Comparison of ENCODE assay signal across 8 cellular contexts in the genomic region with DNA sequence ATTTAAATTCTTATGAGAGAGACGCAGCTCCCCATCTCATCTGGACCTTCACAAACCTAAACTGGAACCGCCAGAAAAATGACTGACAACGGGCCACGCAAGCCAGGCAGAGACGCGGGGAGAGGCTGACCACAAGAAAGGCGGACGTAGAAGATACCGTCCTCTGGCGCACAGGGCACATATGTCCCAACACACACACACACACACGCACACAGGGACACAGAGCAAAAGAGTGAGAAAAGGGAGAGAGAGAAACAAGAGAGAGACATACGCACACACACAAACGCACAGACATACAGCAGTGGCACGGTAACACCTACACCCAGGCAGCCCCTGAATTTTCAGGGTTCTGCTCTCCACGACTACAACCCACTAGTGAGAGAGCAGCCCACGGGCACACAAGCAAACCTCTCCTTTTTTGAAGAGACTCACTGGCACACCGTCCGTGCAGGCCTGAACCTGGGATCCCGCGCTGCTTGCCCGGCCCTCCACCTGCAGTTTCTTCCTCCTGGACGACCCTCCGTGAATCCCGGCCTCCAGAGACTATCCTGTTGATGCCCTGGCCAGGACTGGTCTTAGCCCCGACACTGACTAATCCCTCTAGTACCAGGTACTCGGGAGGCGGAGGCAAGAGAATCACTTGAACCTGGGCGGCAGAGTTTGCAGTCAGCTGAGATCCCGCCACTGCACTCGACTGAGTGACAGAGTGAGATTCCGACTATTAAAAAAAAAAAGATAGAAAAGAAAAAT.
DNase-seq lines count a peak whose midpoint lies in the region; ATAC-seq, FAIRE-seq and TF ChIP-seq lines count a peak whose summit lies in the region.
"Not testable (repeated sequence)": the region's sequence is repeated elsewhere in the genome, so short reads cannot be mapped to it uniquely, and the experiment has no call there.

No MANE protein-coding gene starts in this region.

- not testable (repeated sequence) for H3K27ac ChIP-seq in CD8-positive, alpha-beta memory T cell (ENCODE audit: low read depth, low read length); keratinocyte (ENCODE audit: control insufficient read depth, insufficient read depth, low read length)
- H3K27ac ChIP-seq in pancreas (peak overlapping the region in 2 of 4 donors; percentile 55 to 57), tibial artery (peak overlapping the region; percentile 74 to 86)

- H3K9me3 Mint-ChIP-seq in CD8-positive, alpha-beta memory T cell; activated T-cell treated with anti-CD3 and anti-CD28 coated beads, Interleukin-2, amount 50 U/mL, for 4 hours; dendritic cell treated with granulocyte-macrophage colony-stimulating factor and Interleukin-4, amounts not matched to agents 40 ng/mL and 50 ng/mL, for 4 days: not testable (repeated sequence)

- H3K27me3 ChIP-seq in CD8-positive, alpha-beta memory T cell (ENCODE audit: insufficient read depth, low read length, poor library complexity, severe bottlenecking); keratinocyte (ENCODE audit: control insufficient read depth, extremely low read depth, insufficient read depth, low read length); pancreas; tibial artery: not testable (repeated sequence)

- dilution Hi-C loops in keratinocyte (cut with MboI; ENCODE audit: extremely low pct_ligation_motif_present, low sequenced_read_pairs): not testable (repeated sequence)

- not testable (repeated sequence) for H3K36me3 Mint-ChIP-seq in CD8-positive, alpha-beta memory T cell; activated T-cell treated with anti-CD3 and anti-CD28 coated beads, Interleukin-2, amount 50 U/mL, for 4 hours (ENCODE audit: insufficient read depth); dendritic cell treated with granulocyte-macrophage colony-stimulating factor and Interleukin-4, amounts not matched to agents 40 ng/mL and 50 ng/mL, for 4 days (ENCODE audit: low read depth)

- not testable (repeated sequence) for TF ChIP-seq CTCF in keratinocyte (optimal IDR thresholded peaks at IDR 0.05 in 1 of 3, IDR thresholded peaks at IDR 0.05 in 1 of 3, conservative IDR thresholded peaks at IDR 0.05 in 1 of 3; ENCODE audit: extremely low read depth in 1 of 3, insufficient read depth in 2 of 3, low read length in 3 of 3); pancreas (IDR thresholded peaks at IDR 0.05); tibial artery (IDR thresholded peaks at IDR 0.05)

- not testable (repeated sequence) for H3K9me1 ChIP-seq in keratinocyte (ENCODE audit: control insufficient read depth, extremely low read depth, insufficient read depth, low read length)

- POLR2A ChIA-PET in CD8-positive, alpha-beta memory T cell (lab: Charles Lee): not testable (repeated sequence)

- not testable (repeated sequence) for H3K79me2 ChIP-seq in keratinocyte (ENCODE audit: control insufficient read depth, insufficient read depth, low read length)

- H3K4me3 ChIP-seq in CD8-positive, alpha-beta memory T cell (ENCODE audit: low read length): peak overlapping the region; percentile 82
- H3K4me3 ChIP-seq in keratinocyte (ENCODE audit: control insufficient read depth in 2 of 3, extremely low read depth in 1 of 3, insufficient read depth in 2 of 3, low read depth in 1 of 3, low read length in 3 of 3) (peak overlapping the region; percentile 49 to 65 (median 51)), pancreas (peak overlapping the region; percentile 42 to 73 (median 56)), tibial artery (peak overlapping the region; percentile 75 to 80)

- ATAC-seq in HG02678 (IDR thresholded peaks at IDR 0.05; ENCODE audit: unreplicated experiment) (peak; percentile 8), pancreas (peak in 3 of 4 donors; percentile 52 to 65 (median 65))
- peak in 1 of 2 donors; percentile 24 for ATAC-seq in activated T-cell treated with anti-CD3 and anti-CD28 coated beads, Interleukin-2, amount 50 U/mL, for 4 hours

- intact Hi-C loops in dendritic cell treated with granulocyte-macrophage colony-stimulating factor and Interleukin-4, amounts not matched to agents 40 ng/mL and 50 ng/mL, for 4 days (cut with micrococcal nuclease); pancreas (cut with DNase I); tibial artery (cut with DNase I; ENCODE audit: low total_unique reads): not testable (repeated sequence)

- peak overlapping the region; percentile 73 for H3K4me2 ChIP-seq in keratinocyte (ENCODE audit: control insufficient read depth, extremely low read depth, insufficient read depth, low read depth, low read length)

- not testable (repeated sequence) for H3K9me3 ChIP-seq in CD8-positive, alpha-beta memory T cell (ENCODE audit: low read length); keratinocyte (ENCODE audit: control insufficient read depth, low read depth, low read length); pancreas; tibial artery

- 36 to 48% methylated on average over 31 of the region's 31 CpGs for WGBS in pancreas, 2 donors

- H3K4me1 ChIP-seq in CD8-positive, alpha-beta memory T cell (ENCODE audit: insufficient read depth, low read length); keratinocyte (ENCODE audit: control insufficient read depth, extremely low read depth, insufficient read depth, low read length); pancreas: not testable (repeated sequence)
- peaks cover 0 to 20% (median 9%) of the 10 kb centered on the region in 4 donors for H3K4me1 ChIP-seq in tibial artery

- FAIRE-seq in keratinocyte (lab: Jason Lieb, UNC); pancreas (lab: Jason Lieb, UNC): not testable (repeated sequence)

- not testable (repeated sequence) for H3K36me3 ChIP-seq in CD8-positive, alpha-beta memory T cell (ENCODE audit: insufficient read depth, low read length); keratinocyte (ENCODE audit: control insufficient read depth in 2 of 2, extremely low read depth in 1 of 2, insufficient read depth in 2 of 2, low read length in 2 of 2); pancreas; tibial artery

- not testable (repeated sequence) for H4K20me1 ChIP-seq in keratinocyte (ENCODE audit: control insufficient read depth, extremely low read depth, insufficient read depth, low read length)

- peak overlapping the region in 5 of 8 donors; percentile 31 to 91 (median 89) for H3K27ac Mint-ChIP-seq in CD8-positive, alpha-beta memory T cell
- H3K27ac Mint-ChIP-seq in dendritic cell treated with granulocyte-macrophage colony-stimulating factor and Interleukin-4, amounts not matched to agents 40 ng/mL and 50 ng/mL, for 4 days: peak overlapping the region; percentile 67

- H2AFZ ChIP-seq in keratinocyte (ENCODE audit: control insufficient read depth, low read length): peak overlapping the region; percentile 87

- CTCF ChIA-PET in CD8-positive, alpha-beta memory T cell (lab: Charles Lee): not testable (repeated sequence)

- H3K4me3 Mint-ChIP-seq in CD8-positive, alpha-beta memory T cell: peak overlapping the region; percentile 71 to 95 (median 91)
- peak overlapping the region; percentile 82 for H3K4me3 Mint-ChIP-seq in activated T-cell treated with anti-CD3 and anti-CD28 coated beads, Interleukin-2, amount 50 U/mL, for 4 hours
- peak overlapping the region; percentile 77 for H3K4me3 Mint-ChIP-seq in dendritic cell treated with granulocyte-macrophage colony-stimulating factor and Interleukin-4, amounts not matched to agents 40 ng/mL and 50 ng/mL, for 4 days

- peak overlapping the region; percentile 64 for H3K9ac ChIP-seq in keratinocyte (ENCODE audit: control insufficient read depth, extremely low read depth, insufficient read depth, low read length)

- peak in 1 of 5 donors; percentile 41 for DNase-seq in CD8-positive, alpha-beta memory T cell
- peak; percentile 33 for DNase-seq in NCI-H526 treated with DMSO at 0.1 percent for 48 hours (lab: John Stamatoyannopoulos, UW)
- DNase-seq in activated T-cell treated with anti-CD3 and anti-CD28 coated beads, Interleukin-2, amount 50 U/mL, for 4 hours; keratinocyte (ENCODE audit: low read depth, low spot score): not testable (repeated sequence)
- DNase-seq in pancreas: peak in 2 of 6 donors; percentile 18 to 35
- DNase-seq in tibial artery: peak in 1 of 2 donors; percentile 66

- peaks cover 36 to 42% of the 10 kb centered on the region in 2 donors for H3K27me3 Mint-ChIP-seq in CD8-positive, alpha-beta memory T cell
- H3K27me3 Mint-ChIP-seq in activated T-cell treated with anti-CD3 and anti-CD28 coated beads, Interleukin-2, amount 50 U/mL, for 4 hours (ENCODE audit: low read depth): peaks cover 38% of the 10 kb centered on the region
- peaks cover 59% of the 10 kb centered on the region for H3K27me3 Mint-ChIP-seq in dendritic cell treated with granulocyte-macrophage colony-stimulating factor and Interleukin-4, amounts not matched to agents 40 ng/mL and 50 ng/mL, for 4 days

- H3K4me1 Mint-ChIP-seq in CD8-positive, alpha-beta memory T cell: peaks cover 20 to 29% (median 25%) of the 10 kb centered on the region in 3 donors
- H3K4me1 Mint-ChIP-seq in activated T-cell treated with anti-CD3 and anti-CD28 coated beads, Interleukin-2, amount 50 U/mL, for 4 hours (ENCODE audit: low read depth): peaks cover 11% of the 10 kb centered on the region
- H3K4me1 Mint-ChIP-seq in dendritic cell treated with granulocyte-macrophage colony-stimulating factor and Interleukin-4, amounts not matched to agents 40 ng/mL and 50 ng/mL, for 4 days (ENCODE audit: low read depth): peaks cover 13% of the 10 kb centered on the region
